19 cellular contexts compared by ENCODE assay signal in the genomic region with DNA sequence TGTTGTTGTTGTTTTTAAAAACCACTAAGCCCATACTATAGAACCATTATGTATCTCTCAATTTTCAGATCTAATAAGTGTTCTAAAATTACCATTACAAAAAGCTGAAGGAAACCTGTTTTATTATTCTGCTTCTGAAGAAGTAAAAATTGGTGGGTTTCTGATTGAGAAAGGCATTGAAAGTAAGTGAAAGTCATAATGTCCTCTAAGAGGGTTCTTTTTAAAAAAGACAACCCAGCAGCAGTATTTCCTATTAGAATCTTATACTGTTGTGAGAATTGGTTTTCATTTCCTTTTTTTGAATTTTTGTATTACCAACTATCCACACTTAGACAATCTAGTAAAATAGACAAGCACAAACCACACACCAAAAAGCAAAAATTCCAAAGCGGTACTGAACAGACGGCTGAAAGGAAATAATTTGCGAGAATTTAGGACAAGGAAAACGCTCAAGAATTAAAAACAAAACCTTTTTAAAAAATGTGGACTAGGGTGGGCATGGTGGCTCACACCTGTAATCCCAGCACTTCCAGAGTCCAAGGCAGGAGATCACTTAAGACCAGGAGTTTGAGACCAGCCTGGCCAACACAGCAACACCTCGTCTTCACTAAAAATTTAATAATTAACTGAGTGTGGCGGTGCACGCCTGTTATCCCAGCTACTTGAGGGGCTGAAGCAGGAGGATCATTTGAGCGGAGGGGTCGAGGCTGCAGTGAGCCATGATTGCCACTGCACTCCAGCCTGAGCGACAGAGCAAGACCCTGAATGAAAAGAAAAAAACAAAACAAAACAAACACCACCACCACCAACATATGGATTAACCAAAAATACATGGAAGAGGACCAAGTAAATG.
DNase-seq lines count a peak whose midpoint lies in the region; ATAC-seq and TF ChIP-seq lines count a peak whose summit lies in the region.
"Had no signal": no experiment of that assay in that cellular context is flagged by ENCODE, and none has a peak within 500 bp of the region (broad histone marks: within the 10 kb centered on the region; RNA-seq: fewer than 3 reads in every experiment).

No MANE protein-coding gene starts in this region.

- H3K27ac ChIP-seq in body of pancreas = peak overlapping the region in 2 of 4 donors; percentile 37 to 38
- H3K27ac ChIP-seq: foreskin keratinocyte, thyroid gland had no signal

- no peaks in the 10 kb centered on the region for H3K36me3 ChIP-seq in body of pancreas (replicated peaks in 1 of 2; ENCODE audit: insufficient read depth in 1 of 2, low read depth in 2 of 2)
- H3K36me3 ChIP-seq: thyroid gland had no signal

- intact Hi-C loops in body of pancreas (cut with DNase I) = no loop called here

- POLR2A ChIA-PET in GM10248 (lab: Yijun Ruan, JAX) = no interaction called here

- H3K27me3 ChIP-seq in body of pancreas = no peaks in the 10 kb centered on the region
- H3K27me3 ChIP-seq: foreskin keratinocyte, thyroid gland had no signal

- H3K4me3 ChIP-seq in body of pancreas = no peak overlapping the region
- H3K4me3 ChIP-seq: thyroid gland had no signal

- 85 to 90% methylated on average over 10 of the region's 10 CpGs for WGBS in body of pancreas, 2 donors

- no peak for TF ChIP-seq CTCF in GM10248 (IDR thresholded peaks at IDR 0.05; ENCODE audit: control extremely low read depth, extremely low read depth, low read depth, missing control alignments)
- no peak for TF ChIP-seq CTCF in GM20000 (IDR thresholded peaks at IDR 0.05; ENCODE audit: extremely low read depth, missing control alignments)
- no peak for TF ChIP-seq CTCF in body of pancreas (IDR thresholded peaks at IDR 0.05)

- CTCF ChIA-PET in GM10248 (lab: Yijun Ruan, JAX) = interaction anchor here (1.4 to 2.2 kb wide), 3 partner anchors 18 to 29 kb away, joined by 5 to 8 read pairs (median 5); no protein-coding TSS in a partner anchor

- peak; percentile 44 for DNase-seq in GM10248 (ENCODE audit: extremely low spot score)
- DNase-seq in GM20000 (ENCODE audit: low spot score) = peak; percentile 34
- peak; percentile 1 for DNase-seq in left kidney (ENCODE audit: low read depth, low spot score)
- no peak for DNase-seq in body of pancreas
- no peak for DNase-seq in NCI-H1105 (lab: John Stamatoyannopoulos, UW)
- DNase-seq: activated CD4-positive, alpha-beta T cell treated with anti-CD3 and anti-CD28 coated beads, Interleukin-2, amount 10 ng/mL, durations not matched to agents 7 days and 5 days; activated T-cell treated with anti-CD3 and anti-CD28 coated beads for 4 hours; foreskin keratinocyte; IMR-90; naive thymus-derived CD4-positive, alpha-beta T cell; NCI-H1105 treated with DMSO at 0.1 percent for 48 hours; NK-92 treated with Interleukin-12 subunit alpha and Interleukin-12 subunit beta, amount 100 ng/mL, for 24 hours; Right ventricle myocardium superior; stimulated activated CD4-positive, alpha-beta T cell treated with anti-CD3 and anti-CD28 coated beads, Interleukin-1b, Interleukin-23, amount 100 ng/mL, for 48 hours; T-helper 2 cell had no signal

- H3K9me3 ChIP-seq in body of pancreas = no peaks in the 10 kb centered on the region
- H3K9me3 ChIP-seq: thyroid gland had no signal

- ATAC-seq in HG03159 (IDR thresholded peaks at IDR 0.05; ENCODE audit: unreplicated experiment) (peak; percentile 54), body of pancreas (no peak), HG03139 (IDR thresholded peaks at IDR 0.05; ENCODE audit: unreplicated experiment) (no peak), GM19467 (IDR thresholded peaks at IDR 0.05; ENCODE audit: unreplicated experiment) (no peak)
- ATAC-seq: foreskin keratinocyte; naive thymus-derived CD4-positive, alpha-beta T cell had no signal

- H3K4me1 ChIP-seq in body of pancreas = peaks cover 19% of the 10 kb centered on the region
- H3K4me1 ChIP-seq: foreskin keratinocyte had no signal

- TF ChIP-seq POLR2A in body of pancreas (IDR thresholded peaks at IDR 0.05) = no peak

Comparison
In these comparisons a context has a peak if more than half of its experiments do, and no peak if none do; other contexts are left out.
1. DNase-seq: peak in GM10248 (single experiment), GM20000 (single experiment) and left kidney (single experiment); none in body of pancreas (0 of 4) and NCI-H1105 (single experiment).